ENCODE assay signal across 9 cellular contexts in the genomic region with DNA sequence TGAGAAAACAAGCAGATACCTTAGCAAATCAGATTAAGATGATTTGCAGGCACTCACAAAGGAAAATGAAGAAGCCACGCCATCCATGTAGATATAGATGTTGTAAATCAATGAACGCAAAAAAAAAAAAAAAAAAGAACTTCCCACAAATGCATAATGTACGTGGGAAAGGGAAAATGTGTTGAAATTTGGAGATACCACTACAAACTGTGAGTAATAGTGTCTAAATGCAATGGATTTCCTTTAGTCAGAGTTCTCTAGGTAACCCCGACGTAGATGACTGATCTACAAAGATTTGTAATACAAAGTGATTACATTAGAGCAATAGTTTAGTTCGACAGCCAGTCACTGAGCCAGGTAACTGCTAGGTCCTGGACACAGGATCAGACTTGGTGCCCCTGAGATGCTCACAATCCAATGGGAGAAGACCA. TPM values are rescaled to one million over a fixed set of nuclear protein-coding genes. Genes with fewer than 3 reads are reported as not detected.
A peak's percentile ranks its signal among the peaks of the same experiment; 100 is the strongest.
DNase-seq lines count a peak whose midpoint lies in the region; ATAC-seq and TF ChIP-seq lines count a peak whose summit lies in the region.
"Had no signal": no experiment of that assay in that cellular context is flagged by ENCODE, and none has a peak within 500 bp of the region (broad histone marks: within the 10 kb centered on the region; RNA-seq: fewer than 3 reads in every experiment).

No MANE protein-coding gene starts in this region.

- DNase-seq in GM06990 (ENCODE audit: extremely low read depth, insufficient read length) (no peak), SJSA1 (ENCODE audit: low read depth in 1 of 2, low spot score in 2 of 2) (no peak), esophagus muscularis mucosa (ENCODE audit: extremely low spot score) (no peak), retinal pigment epithelial cell (ENCODE audit: low read depth) (no peak), OCI-M1 (lab: John Stamatoyannopoulos, UW) (no peak), Ammon's horn (ENCODE audit: low spot score) (no peak), retina (no peak)

- H3K9me3 ChIP-seq in SJSA1 (replicated peaks) (0 out of 2 replicates have a peak, but pooled peaks cover 8% of the 10 kb centered on the region), esophagus muscularis mucosa (no peaks in the 10 kb centered on the region)

- 88% methylated on average over 6 of the region's 6 CpGs for WGBS in esophagus muscularis mucosa

- TF ChIP-seq CTCF in GM06990 (IDR thresholded peaks at IDR 0.05; ENCODE audit: insufficient read depth, low read length, poor library complexity, severe bottlenecking) (no peak), esophagus muscularis mucosa (IDR thresholded peaks at IDR 0.05) (no peak), retinal pigment epithelial cell (conservative IDR thresholded peaks at IDR 0.05; ENCODE audit: low read depth, low read length) (no peak)

- TF ChIP-seq POLR2A in esophagus muscularis mucosa (IDR thresholded peaks at IDR 0.05; ENCODE audit: low read depth) = no peak

- intact Hi-C loops in esophagus muscularis mucosa (cut with DNase I) = no loop called here

- no peaks in the 10 kb centered on the region for H3K27me3 ChIP-seq in GM06990 (replicated peaks; ENCODE audit: control insufficient read depth, insufficient read depth, low read length)
- H3K27me3 ChIP-seq in SJSA1 (replicated peaks) = no peaks in the 10 kb centered on the region
- H3K27me3 ChIP-seq in esophagus muscularis mucosa = no peaks in the 10 kb centered on the region

- ATAC-seq in GM19395 (IDR thresholded peaks at IDR 0.05; ENCODE audit: unreplicated experiment) = no peak

- H3K27ac ChIP-seq in SJSA1 (no peak overlapping the region), esophagus muscularis mucosa (replicated peaks in 1 of 4) (peak overlapping the region; percentile 85 to 93 (median 90))

- H3K4me3 ChIP-seq in GM06990 (replicated peaks; ENCODE audit: low read depth, low read length) (peak overlapping the region; percentile 80), SJSA1 (peak overlapping the region; percentile 93), esophagus muscularis mucosa (peak overlapping the region; percentile 81 to 91 (median 88)), retinal pigment epithelial cell (ENCODE audit: low read length) (peak overlapping the region; percentile 76)

- H3K4me1 ChIP-seq in SJSA1 (replicated peaks) = peaks cover 14% of the 10 kb centered on the region
- peaks cover 23 to 40% (median 39%) of the 10 kb centered on the region in 4 donors for H3K4me1 ChIP-seq in esophagus muscularis mucosa

- peaks cover under 1% of the 10 kb centered on the region; the same call in 1 of the 2 replicates for H3K36me3 ChIP-seq in GM06990 (ENCODE audit: control insufficient read depth, insufficient read depth, low read length)
- H3K36me3 ChIP-seq in SJSA1 = peaks cover 27% of the 10 kb centered on the region
- H3K36me3 ChIP-seq in esophagus muscularis mucosa = peaks cover 0 to 4% (median 2%) of the 10 kb centered on the region in 4 donors

- no peak for TF ChIP-seq EP300 in esophagus muscularis mucosa (IDR thresholded peaks at IDR 0.05)

RNA-seq across cellular contexts. Expression of a gene that starts 0.8 kb away (rescaled TPM):
- 43.8 and 71.2 TPM in 2 replicates for total RNA-seq in SJSA1 (2014; rRNA removed; shearing (Covaris generic))
- 10 to 100 TPM; 27.4 to 64.2 (median 48.1) TPM for total RNA-seq in esophagus muscularis mucosa

RNA-seq across cellular contexts. Expression of a gene that starts 4.3 kb away (rescaled TPM):
- 204 and 252 TPM in 2 replicates for total RNA-seq in SJSA1 (2014; rRNA removed; shearing (Covaris generic))
- 100 to 1,000 TPM; 348 to 494 (median 425) TPM for total RNA-seq in esophagus muscularis mucosa

RNA-seq across cellular contexts. Expression of a gene that starts 21.7 kb away (rescaled TPM):
- total RNA-seq in SJSA1 (2014; rRNA removed; shearing (Covaris generic)) = not detected in 2 replicates
- total RNA-seq in esophagus muscularis mucosa = not detected
- total RNA-seq: RPMI7951 had no signal

RNA-seq across cellular contexts. Expression of a gene that starts 37.2 kb away (rescaled TPM):
- 54.7 and 60.9 TPM in 2 replicates for total RNA-seq in SJSA1 (2014; rRNA removed; shearing (Covaris generic))
- 10 to 100 TPM; 11.6 to 15.2 (median 12.3) TPM for total RNA-seq in esophagus muscularis mucosa
